23 cellular contexts compared by ENCODE assay signal in genomic region chr4:87863486-87863885, GRCh38. TPM values are rescaled to one million over a fixed set of nuclear protein-coding genes. Genes with fewer than 3 reads are reported as not detected.
"Had no signal": no experiment of that assay in that cellular context is flagged by ENCODE, and none has a peak within 500 bp of the region (broad histone marks: within the 10 kb centered on the region; RNA-seq: fewer than 3 reads in every experiment).

No MANE protein-coding gene starts in this region.

- ATAC-seq: heart left ventricle; naive thymus-derived CD8-positive, alpha-beta T cell had no signal

- H3K9me3 ChIP-seq: heart left ventricle, tibial nerve had no signal

- H3K27me3 ChIP-seq: dorsolateral prefrontal cortex, heart left ventricle, tibial nerve had no signal

- H3K36me3 ChIP-seq: heart left ventricle, tibial nerve had no signal

- H3K4me3 ChIP-seq: heart left ventricle, tibial nerve had no signal

- H3K9me3 Mint-ChIP-seq: naive thymus-derived CD8-positive, alpha-beta T cell had no signal

- DNase-seq: cortex of kidney; dorsolateral prefrontal cortex; effector CD8-positive, alpha-beta T cell; heart left ventricle; hippocampal formation; kidney glomerular epithelial cell; naive thymus-derived CD8-positive, alpha-beta T cell; small intestine; stimulated activated CD4-positive, alpha-beta T cell treated with anti-CD3 and anti-CD28 coated beads, Interleukin-12 subunit alpha, Interleukin-12 subunit beta, amount 100 ng/mL, for 4 hours; stimulated activated naive CD4-positive, alpha-beta T cell treated with Interleukin-2 at 50 U/mL for 16 hours had no signal

- H3K27ac Mint-ChIP-seq: naive thymus-derived CD8-positive, alpha-beta T cell had no signal

- H3K4me3 Mint-ChIP-seq: naive thymus-derived CD8-positive, alpha-beta T cell had no signal

- H3K36me3 Mint-ChIP-seq: naive thymus-derived CD8-positive, alpha-beta T cell had no signal

- H3K4me1 ChIP-seq: tibial nerve had no signal

- FAIRE-seq: frontal cortex, islet of Langerhans, small intestine had no signal

- H3K27ac ChIP-seq: dorsolateral prefrontal cortex, heart left ventricle, tibial nerve had no signal

RNA-seq across cellular contexts. Expression of gene MEPE, which starts 30.7 kb away (rescaled TPM):
- total RNA-seq: chondrocyte; glomerular endothelial cell; heart left ventricle; liver; lung microvascular endothelial cell; mesenteric fat pad; naive thymus-derived CD8-positive, alpha-beta T cell; osteocyte; pulmonary artery endothelial cell; tibial nerve; ureter had no signal
- polyA plus RNA-seq: esophagus; heart left ventricle; naive thymus-derived CD8-positive, alpha-beta T cell; neural cell; small intestine had no signal
